Comparison of ENCODE assay signal across 18 cellular contexts in genomic region chr1:235106457-235106856, GRCh38. TPM values are rescaled to one million over a fixed set of nuclear protein-coding genes. Genes with fewer than 3 reads are reported as not detected.
A peak's percentile ranks its signal among the peaks of the same experiment; 100 is the strongest.
DNase-seq lines count a peak whose midpoint lies in the region; ATAC-seq, FAIRE-seq and TF ChIP-seq lines count a peak whose summit lies in the region.
"Had no signal": no experiment of that assay in that cellular context is flagged by ENCODE, and none has a peak within 500 bp of the region (broad histone marks: within the 10 kb centered on the region; RNA-seq: fewer than 3 reads in every experiment).

No MANE protein-coding gene starts in this region.

- H3K36me3 Mint-ChIP-seq in activated CD4-positive, alpha-beta T cell treated with anti-CD3 and anti-CD28 coated beads, Interleukin-2, amount 10 ng/mL, durations not matched to agents 24 days and 14 days (ENCODE audit: low read depth), result peaks cover 48% of the 10 kb centered on the region
- H3K36me3 Mint-ChIP-seq in CD8-positive, alpha-beta memory T cell, result peaks cover 0 to 42% (median 9%) of the 10 kb centered on the region in 3 donors
- H3K36me3 Mint-ChIP-seq in naive thymus-derived CD8-positive, alpha-beta T cell, result peaks cover 0 to 47% (median 19%) of the 10 kb centered on the region in 3 donors

- CTCF ChIA-PET in CD8-positive, alpha-beta memory T cell (lab: Charles Lee), result interaction anchor here (0.6 to 3.4 kb wide), 6 partner anchors 16 to 309 kb away, joined by 3 to 23 read pairs (median 6); no protein-coding TSS in a partner anchor
- CTCF ChIA-PET in PC-9 (lab: Charles Lee) (no interaction called here), GM12878 (lab: Yijun Ruan, JAX) (interaction anchor here (0.6 to 6.2 kb wide), 8 partner anchors 12 to 611 kb away, joined by 3 to 64 read pairs (median 12); partner anchors contain the start of gene RBM34)

- no peak overlapping the region for H3K4me3 ChIP-seq in CD8-positive, alpha-beta memory T cell (ENCODE audit: low read length)
- H3K4me3 ChIP-seq in PC-9 (no peak overlapping the region), GM12878 (no peak overlapping the region), osteoblast (ENCODE audit: insufficient read depth, low read length) (no peak overlapping the region)

- DNase-seq in activated CD4-positive, alpha-beta T cell treated with anti-CD3 and anti-CD28 coated beads, Interleukin-2, amount 10 ng/mL, durations not matched to agents 24 days and 14 days, result no peak
- no peak for DNase-seq in activated CD4-positive, alpha-beta T cell treated with anti-CD3 and anti-CD28 coated beads, Interleukin-2, amount 50 U/mL, for 4 hours
- no peak for DNase-seq in CD8-positive, alpha-beta memory T cell
- DNase-seq in PC-9 (no peak), GM12878 (ENCODE audit: low read depth, low spot score) (no peak), cortex of kidney (lab: John Stamatoyannopoulos, UW) (no peak), osteoblast (ENCODE audit: insufficient read length, low spot score, missing footprints) (no peak)
- DNase-seq in naive thymus-derived CD8-positive, alpha-beta T cell, result no peak
- DNase-seq: C1 segment of cervical spinal cord, COR-L47, DMS53, HCEC 1CT, NCI-H1417 treated with DMSO at 0.1 percent for 48 hours, NCI-H226, NCI-H526 treated with DMSO at 0.1 percent for 48 hours had no signal

- H2AFZ ChIP-seq in PC-9 (no peak overlapping the region), GM12878 (ENCODE audit: control insufficient read depth, low read depth, low read length) (no peak overlapping the region), osteoblast (ENCODE audit: low read length) (no peak overlapping the region)

- ATAC-seq in GM12878, result no peak
- no peak for ATAC-seq in naive thymus-derived CD8-positive, alpha-beta T cell

- BruUV-seq in PC-9 (replicated peaks; lab: Mats Ljungman, UMichigan), result TSS peak; percentile 8
- no TSS peak for BruUV-seq in GM12878 (replicated peaks; lab: Mats Ljungman, UMichigan)

- TF ChIP-seq EP300 in GM12878 (IDR thresholded peaks at IDR 0.05; ENCODE audit: borderline replicate concordance in 1 of 2, control insufficient read depth in 1 of 2, low read depth in 2 of 2, low read length in 2 of 2), result no peak

- in situ Hi-C loops in GM12878 (cut with MboI), result no loop called here

- 88% methylated on average over 4 of the region's 4 CpGs for WGBS in GM12878 (ENCODE audit: insufficient coverage, insufficient replicate concordance, low lambda C conversion rate, missing lambda C conversion rate)

- intact Hi-C loops in activated CD4-positive, alpha-beta T cell treated with anti-CD3 and anti-CD28 coated beads, Interleukin-2, amount 10 ng/mL, durations not matched to agents 24 days and 14 days (cut with micrococcal nuclease), result loop anchor here (10.0 kb wide), 2 partner anchors 138 to 398 kb away; partner anchors contain the start of gene B3GALNT2
- intact Hi-C loops in PC-9 (cut with micrococcal nuclease; ENCODE audit: unreplicated experiment), result no loop called here
- intact Hi-C loops in GM12878 (cut with micrococcal nuclease; ENCODE audit: unreplicated experiment), result loop anchor here (5.0 kb wide), 1 partner anchor 386 kb away; no protein-coding TSS in a partner anchor

- H3K4me1 ChIP-seq in CD8-positive, alpha-beta memory T cell (ENCODE audit: insufficient read depth, low read length), result peaks cover 24% of the 10 kb centered on the region
- no peaks in the 10 kb centered on the region for H3K4me1 ChIP-seq in PC-9 (replicated peaks; ENCODE audit: insufficient read depth)
- H3K4me1 ChIP-seq in GM12878 (ENCODE audit: control insufficient read depth, insufficient read depth, low read length), result peaks cover 14% of the 10 kb centered on the region
- H3K4me1 ChIP-seq in osteoblast (ENCODE audit: insufficient read depth, low read length), result peaks cover 16% of the 10 kb centered on the region

- no peak overlapping the region for H3K4me3 Mint-ChIP-seq in activated CD4-positive, alpha-beta T cell treated with anti-CD3 and anti-CD28 coated beads, Interleukin-2, amount 10 ng/mL, durations not matched to agents 24 days and 14 days
- peak overlapping the region in 4 of 7 donors; percentile 12 to 54 (median 49) for H3K4me3 Mint-ChIP-seq in CD8-positive, alpha-beta memory T cell
- H3K4me3 Mint-ChIP-seq in naive thymus-derived CD8-positive, alpha-beta T cell, result no peak overlapping the region

- no peak for FAIRE-seq in GM12878 (lab: Jason Lieb, UNC)
- FAIRE-seq: A204.1, GM12891, GM19239 had no signal

- no peaks in the 10 kb centered on the region for H3K9me3 Mint-ChIP-seq in activated CD4-positive, alpha-beta T cell treated with anti-CD3 and anti-CD28 coated beads, Interleukin-2, amount 10 ng/mL, durations not matched to agents 24 days and 14 days
- H3K9me3 Mint-ChIP-seq in CD8-positive, alpha-beta memory T cell, result no peaks in the 10 kb centered on the region
- no peaks in the 10 kb centered on the region for H3K9me3 Mint-ChIP-seq in naive thymus-derived CD8-positive, alpha-beta T cell

- no peak for TF ChIP-seq POLR2A in GM12878 (IDR thresholded peaks at IDR 0.05; ENCODE audit: low read depth, low read length)

- RAD21 ChIA-PET in GM12878 (lab: Charles Lee; ENCODE audit: unreplicated experiment), result interaction anchor here (1.0 to 3.9 kb wide), 7 partner anchors 15 to 310 kb away, joined by 3 to 30 read pairs (median 8); partner anchors contain the start of gene TOMM20

- H3K79me2 ChIP-seq in PC-9 (ENCODE audit: low read depth) (0 out of 2 replicates have a peak, but pooled peaks cover 5% of the 10 kb centered on the region), GM12878 (ENCODE audit: control insufficient read depth, insufficient read depth, low read length) (no peaks in the 10 kb centered on the region), osteoblast (ENCODE audit: insufficient read depth, low read length) (peaks cover 13% of the 10 kb centered on the region)

- peaks cover 21% of the 10 kb centered on the region for H3K36me3 ChIP-seq in CD8-positive, alpha-beta memory T cell (ENCODE audit: insufficient read depth, low read length)
- H3K36me3 ChIP-seq in PC-9 (ENCODE audit: low read depth) (peaks cover 24% of the 10 kb centered on the region), GM12878 (ENCODE audit: control insufficient read depth in 2 of 2, insufficient read depth in 2 of 2, low read length in 1 of 2) (peaks cover 16 to 20% of the 10 kb centered on the region in 2 experiments), osteoblast (ENCODE audit: insufficient read depth, low read length) (peaks cover 28% of the 10 kb centered on the region)

- SMC1A ChIA-PET in GM12878 (lab: Charles Lee; ENCODE audit: uncharacterized antibody, unreplicated experiment), result interaction anchor here (0.9 to 3.8 kb wide), 13 partner anchors 11 to 310 kb away, joined by 3 to 46 read pairs (median 5); partner anchors contain the start of genes RBM34 and TOMM20

- POLR2A ChIA-PET in CD8-positive, alpha-beta memory T cell (lab: Charles Lee), result interaction anchor here (0.7 kb wide), 2 partner anchors 15 to 50 kb away, joined by 5 to 12 read pairs; no protein-coding TSS in a partner anchor
- POLR2A ChIA-PET in PC-9 (lab: Charles Lee; ENCODE audit: unreplicated experiment), result no interaction called here
- POLR2A ChIA-PET in GM12878 (lab: Charles Lee), result interaction anchor here (0.7 to 1.6 kb wide), 3 partner anchors 54 to 713 kb away, joined by 3 to 12 read pairs (median 4); partner anchors contain the start of gene RBM34
- POLR2A ChIA-PET in naive thymus-derived CD8-positive, alpha-beta T cell (lab: Charles Lee), result interaction anchor here (0.7 kb wide), 2 partner anchors 156 to 503 kb away, joined by 6 to 7 read pairs; no protein-coding TSS in a partner anchor

- no peak overlapping the region for H3K9ac ChIP-seq in GM12878 (ENCODE audit: control insufficient read depth, insufficient read depth, low read length)

- no peak for TF ChIP-seq RAD21 in GM12878 (IDR thresholded peaks at IDR 0.05; ENCODE audit: insufficient read depth, low read depth, low read length)

- no peak overlapping the region for H3K27ac ChIP-seq in CD8-positive, alpha-beta memory T cell (ENCODE audit: low read depth, low read length)
- H3K27ac ChIP-seq in PC-9 (no peak overlapping the region), GM12878 (ENCODE audit: control insufficient read depth, insufficient read depth) (no peak overlapping the region), osteoblast (ENCODE audit: low read depth, low read length) (no peak overlapping the region)

- H3K4me1 Mint-ChIP-seq in activated CD4-positive, alpha-beta T cell treated with anti-CD3 and anti-CD28 coated beads, Interleukin-2, amount 10 ng/mL, durations not matched to agents 24 days and 14 days, result peaks cover 34% of the 10 kb centered on the region
- H3K4me1 Mint-ChIP-seq in CD8-positive, alpha-beta memory T cell, result peaks cover 27 to 46% (median 34%) of the 10 kb centered on the region in 3 donors
- peaks cover 24 to 39% (median 37%) of the 10 kb centered on the region in 4 donors for H3K4me1 Mint-ChIP-seq in naive thymus-derived CD8-positive, alpha-beta T cell

- peak overlapping the region; percentile 50 for H3K27ac Mint-ChIP-seq in activated CD4-positive, alpha-beta T cell treated with anti-CD3 and anti-CD28 coated beads, Interleukin-2, amount 10 ng/mL, durations not matched to agents 24 days and 14 days
- H3K27ac Mint-ChIP-seq in CD8-positive, alpha-beta memory T cell, result peak overlapping the region in 4 of 8 donors; percentile 47 to 85 (median 58)
- no peak overlapping the region for H3K27ac Mint-ChIP-seq in naive thymus-derived CD8-positive, alpha-beta T cell

- TF ChIP-seq CTCF in PC-9 (conservative IDR thresholded peaks at IDR 0.05), result no peak
- TF ChIP-seq CTCF in GM12878 (IDR thresholded peaks at IDR 0.05 in 2 of 3, conservative IDR thresholded peaks at IDR 0.05 in 1 of 3; ENCODE audit: control insufficient read depth in 2 of 3, extremely low read depth in 1 of 3, insufficient read depth in 1 of 3, low read depth in 3 of 3, low read length in 3 of 3), result no peak
- no peak for TF ChIP-seq CTCF in osteoblast (IDR thresholded peaks at IDR 0.05; ENCODE audit: extremely low read depth, low read depth, low read length)

- no peak overlapping the region for H3K4me2 ChIP-seq in PC-9
- no peak overlapping the region for H3K4me2 ChIP-seq in GM12878 (ENCODE audit: control insufficient read depth, insufficient read depth)
- no peak overlapping the region for H3K4me2 ChIP-seq in osteoblast (ENCODE audit: insufficient read depth, low read length)

- H3K27me3 ChIP-seq in CD8-positive, alpha-beta memory T cell (ENCODE audit: insufficient read depth, low read length, poor library complexity, severe bottlenecking), result no peaks in the 10 kb centered on the region
- no peaks in the 10 kb centered on the region for H3K27me3 ChIP-seq in PC-9 (ENCODE audit: insufficient read depth, low read depth)
- no peaks in the 10 kb centered on the region for H3K27me3 ChIP-seq in GM12878 (replicated peaks in 1 of 2; ENCODE audit: control insufficient read depth in 2 of 2, insufficient read depth in 2 of 2, low read length in 1 of 2)
- no peaks in the 10 kb centered on the region for H3K27me3 ChIP-seq in osteoblast (ENCODE audit: insufficient read depth, low read length)

- H4K20me1 ChIP-seq in PC-9 (ENCODE audit: insufficient read depth) (peaks cover 5% of the 10 kb centered on the region), GM12878 (ENCODE audit: control insufficient read depth, insufficient read depth) (no peaks in the 10 kb centered on the region), osteoblast (ENCODE audit: insufficient read depth, low read length) (peaks cover 14% of the 10 kb centered on the region)

- no peaks in the 10 kb centered on the region for H3K9me2 ChIP-seq in PC-9 (ENCODE audit: insufficient read depth)

- H3K27me3 Mint-ChIP-seq in activated CD4-positive, alpha-beta T cell treated with anti-CD3 and anti-CD28 coated beads, Interleukin-2, amount 10 ng/mL, durations not matched to agents 24 days and 14 days, result no peaks in the 10 kb centered on the region
- peaks cover 0 to 1% of the 10 kb centered on the region in 2 donors for H3K27me3 Mint-ChIP-seq in CD8-positive, alpha-beta memory T cell
- H3K27me3 Mint-ChIP-seq in naive thymus-derived CD8-positive, alpha-beta T cell, result no peaks in the 10 kb centered on the region

- H3F3A ChIP-seq in PC-9 (ENCODE audit: insufficient read depth, low read depth), result peaks cover 60% of the 10 kb centered on the region; the same call in 1 of the 2 replicates

- H3K9me3 ChIP-seq in CD8-positive, alpha-beta memory T cell (ENCODE audit: low read length), result no peaks in the 10 kb centered on the region
- no peaks in the 10 kb centered on the region for H3K9me3 ChIP-seq in PC-9 (ENCODE audit: insufficient read depth, low read depth)
- H3K9me3 ChIP-seq in GM12878 (replicated peaks; ENCODE audit: control insufficient read depth, insufficient read depth, low read length), result no peaks in the 10 kb centered on the region
- H3K9me3 ChIP-seq in osteoblast (ENCODE audit: low read depth, low read length), result no peaks in the 10 kb centered on the region

RNA-seq across cellular contexts. Expression of gene TOMM20, which starts 22.2 kb away (rescaled TPM):
- 119 and 140 TPM in 2 replicates for total RNA-seq in activated CD4-positive, alpha-beta T cell treated with anti-CD3 and anti-CD28 coated beads, Interleukin-2, amount 10 ng/mL, durations not matched to agents 24 days and 14 days
- total RNA-seq in CD8-positive, alpha-beta memory T cell, result 100 to 1,000 TPM; 108 to 115 TPM
- 59.8 TPM for polyA plus RNA-seq in CD8-positive, alpha-beta memory T cell
- 165 and 187 TPM in 2 replicates for total RNA-seq in PC-9 (2021)
- 52.5 and 52.8 TPM in 2 replicates for total RNA-seq in GM12878 (2013; cell fraction: nucleolus; rRNA removed)
- total RNA-seq in GM12878 (2014; rRNA removed), result 75.1 and 89.7 TPM in 2 replicates
- 58.8 and 59.9 TPM in 2 replicates for total RNA-seq in GM12878 (2014; rRNA removed; fragmentation: Illumina TruSeq; extraction: Trizol)
- 120 and 125 TPM in 2 replicates for total RNA-seq in GM12878 (2021)
- 58.2 TPM for polyA plus RNA-seq in GM12878 (2011; ENCODE audit: low read depth)
- 138 and 178 TPM in 2 replicates for polyA plus RNA-seq in GM12878 (2011; rRNA removed)
- 43.9 and 51.8 TPM in 2 replicates for polyA plus RNA-seq in GM12878 (2011; cell fraction: cytosol; rRNA removed)
- polyA plus RNA-seq in GM12878 (2011; cell fraction: nucleus; rRNA removed), result 31.3 TPM in 2 replicates
- polyA plus RNA-seq in GM12878 (2012), result 94.4 and 116 TPM in 2 replicates
- polyA plus RNA-seq in GM12878 (2014; fragmentation: Illumina TruSeq; extraction: Trizol), result 95.3 and 116 TPM in 2 replicates
- polyA plus RNA-seq in GM12878 (2014; fragmentation: Nextera tagmentation; extraction: Ambion mirVana), result 10 to 100 TPM; 39.8 to 60.1 TPM
- polyA plus RNA-seq in GM12878 (2014; rRNA removed), result 58.2 and 66.2 TPM in 2 replicates
- polyA plus RNA-seq in GM12878 (2016; fragmentation: Nextera tagmentation; extraction: Ambion mirVana), result 10 to 100 TPM; 68.4 to 71.9 TPM
- 35.0 and 43.1 TPM in 2 replicates for polyA minus RNA-seq in GM12878 (2011; rRNA and poly(A)+ RNA removed)
- 27.3 and 28.9 TPM in 2 replicates for polyA minus RNA-seq in GM12878 (2011; cell fraction: cytosol; rRNA and poly(A)+ RNA removed)
- 15.8 and 28.3 TPM in 2 replicates for polyA minus RNA-seq in GM12878 (2011; cell fraction: nucleus; rRNA and poly(A)+ RNA removed)
- 100 to 1,000 TPM; 104 to 111 TPM for total RNA-seq in naive thymus-derived CD8-positive, alpha-beta T cell
- 10 to 100 TPM; 56.6 to 67.0 (median 60.7) TPM for polyA plus RNA-seq in naive thymus-derived CD8-positive, alpha-beta T cell
- 108 and 110 TPM in 2 replicates for total RNA-seq in osteoblast

RNA-seq across cellular contexts. Expression of gene RBM34, which starts 54.6 kb away (rescaled TPM):
- total RNA-seq in activated CD4-positive, alpha-beta T cell treated with anti-CD3 and anti-CD28 coated beads, Interleukin-2, amount 10 ng/mL, durations not matched to agents 24 days and 14 days, result 123 and 135 TPM in 2 replicates
- 100 to 1,000 TPM; 121 to 130 TPM for total RNA-seq in CD8-positive, alpha-beta memory T cell
- polyA plus RNA-seq in CD8-positive, alpha-beta memory T cell, result 78.6 TPM
- total RNA-seq in PC-9 (2021) (101 and 106 TPM in 2 replicates), GM12878 (2014; rRNA removed) (61.2 and 83.5 TPM in 2 replicates), GM12878 (2014; rRNA removed; fragmentation: Illumina TruSeq; extraction: Trizol) (119 and 132 TPM in 2 replicates), GM12878 (2021) (89.2 and 95.2 TPM in 2 replicates), osteoblast (55.0 and 58.9 TPM in 2 replicates)
- total RNA-seq in GM12878 (2013; cell fraction: nucleolus; rRNA removed), result 98.8 and 100 TPM in 2 replicates
- polyA plus RNA-seq in GM12878 (2011; ENCODE audit: low read depth), result 36.8 TPM
- polyA plus RNA-seq in GM12878 (2011; rRNA removed) (55.7 and 103 TPM in 2 replicates), GM12878 (2014; fragmentation: Illumina TruSeq; extraction: Trizol) (89.9 and 127 TPM in 2 replicates), GM12878 (2014; fragmentation: Nextera tagmentation; extraction: Ambion mirVana) (100 to 1,000 TPM in 1 of 2 experiments, 10 to 100 TPM in 1; 98.2 to 124 TPM), GM12878 (2014; rRNA removed) (46.4 and 56.0 TPM in 2 replicates), GM12878 (2016; fragmentation: Nextera tagmentation; extraction: Ambion mirVana) (100 to 1,000 TPM; 119 to 130 TPM)
- polyA plus RNA-seq in GM12878 (2011; cell fraction: cytosol; rRNA removed), result 38.1 and 41.8 TPM in 2 replicates
- 29.9 and 35.9 TPM in 2 replicates for polyA plus RNA-seq in GM12878 (2011; cell fraction: nucleus; rRNA removed)
- polyA plus RNA-seq in GM12878 (2012), result 97.1 and 116 TPM in 2 replicates
- polyA minus RNA-seq in GM12878 (2011; rRNA and poly(A)+ RNA removed), result 16.0 and 32.3 TPM in 2 replicates
- 8.3 and 22.2 TPM in 2 replicates for polyA minus RNA-seq in GM12878 (2011; cell fraction: cytosol; rRNA and poly(A)+ RNA removed)
- 28.5 and 31.9 TPM in 2 replicates for polyA minus RNA-seq in GM12878 (2011; cell fraction: nucleus; rRNA and poly(A)+ RNA removed)
- 100 to 1,000 TPM; 145 to 164 TPM for total RNA-seq in naive thymus-derived CD8-positive, alpha-beta T cell
- 10 to 100 TPM; 66.1 to 92.1 (median 70.4) TPM for polyA plus RNA-seq in naive thymus-derived CD8-positive, alpha-beta T cell

Comparison
In these comparisons a context has a peak if more than half of its experiments do, and no peak if none do; other contexts are left out.
1. H3K4me3 Mint-ChIP-seq: peak in CD8-positive, alpha-beta memory T cell (4 of 7); none in activated CD4-positive, alpha-beta T cell treated with anti-CD3 and anti-CD28 coated beads, Interleukin-2, amount 10 ng/mL, durations not matched to agents 24 days and 14 days (single experiment) and naive thymus-derived CD8-positive, alpha-beta T cell (0 of 10).